ENCODE assay signal across 17 cellular contexts in genomic region chr18:38759457-38759856, GRCh38.
A peak's percentile ranks its signal among the peaks of the same experiment; 100 is the strongest.
DNase-seq lines count a peak whose midpoint lies in the region; ATAC-seq and TF ChIP-seq lines count a peak whose summit lies in the region.
"Had no signal": no experiment of that assay in that cellular context is flagged by ENCODE, and none has a peak within 500 bp of the region (broad histone marks: within the 10 kb centered on the region; RNA-seq: fewer than 3 reads in every experiment).

No MANE protein-coding gene starts in this region.

- DNase-seq in HT1080 (ENCODE audit: low read depth) (peak; percentile 61), RWPE1 (ENCODE audit: low spot score) (peak; percentile 0), epithelial cell of prostate (ENCODE audit: low read depth, low spot score) (no peak), kidney tubule cell (ENCODE audit: low spot score) (peak; percentile 16), Kasumi-1 (lab: John Stamatoyannopoulos, UW) (no peak), Right ventricle myocardium inferior (ENCODE audit: missing footprints) (no peak)
- DNase-seq in activated CD4-positive, alpha-beta T cell treated with anti-CD3 and anti-CD28 coated beads, Interleukin-2, amount 50 U/mL, for 4 hours: no peak
- DNase-seq: 8988T; CD4-positive, alpha-beta memory T cell; DMS153; DMS79; GDM1; HCEC 1CT had no signal

- ATAC-seq in Right ventricle myocardium inferior (no peak), HG03571 (IDR thresholded peaks at IDR 0.05; ENCODE audit: unreplicated experiment) (no peak)
- ATAC-seq: GM23338 had no signal

- CTCF ChIA-PET in RWPE1 (lab: Yijun Ruan, JAX): no interaction called here

- no peak for TF ChIP-seq CTCF in RWPE1 (conservative IDR thresholded peaks at IDR 0.05; ENCODE audit: low read depth)

- H3K27ac ChIP-seq in RWPE1: no peak overlapping the region
- H3K27ac ChIP-seq in epithelial cell of prostate: peak overlapping the region; percentile 42
- H3K27ac ChIP-seq: BLaER1, HL-60 had no signal

- intact Hi-C loops in Right ventricle myocardium inferior (cut with DNase I): no loop called here

- POLR2A ChIA-PET in RWPE1 (lab: Yijun Ruan, JAX; ENCODE audit: low non-redundant PET): no interaction called here

Comparison
In these comparisons a context has a peak if more than half of its experiments do, and no peak if none do; other contexts are left out.
1. DNase-seq: peak in HT1080 (single experiment), RWPE1 (single experiment) and kidney tubule cell (single experiment); none in epithelial cell of prostate (single experiment), Kasumi-1 (0 of 2), activated CD4-positive, alpha-beta T cell treated with anti-CD3 and anti-CD28 coated beads, Interleukin-2, amount 50 U/mL, for 4 hours (0 of 2) and Right ventricle myocardium inferior (single experiment).